Comparison of ENCODE assay signal across 13 cellular contexts in genomic region chr2:122634261-122634660, GRCh38.
DNase-seq lines count a peak whose midpoint lies in the region; ATAC-seq and TF ChIP-seq lines count a peak whose summit lies in the region.
"Had no signal": no experiment of that assay in that cellular context is flagged by ENCODE, and none has a peak within 500 bp of the region (broad histone marks: within the 10 kb centered on the region; RNA-seq: fewer than 3 reads in every experiment).

No MANE protein-coding gene starts in this region.

- POLR2A ChIA-PET in RWPE1 (lab: Yijun Ruan, JAX; ENCODE audit: low non-redundant PET) = no interaction called here
- POLR2A ChIA-PET in activated CD4-positive, alpha-beta memory T cell treated with anti-CD3 and anti-CD28 coated beads for 36 hours (lab: Charles Lee) = no interaction called here

- intact Hi-C loops in activated CD4-positive, alpha-beta memory T cell treated with anti-CD3 and anti-CD28 coated beads for 36 hours (cut with micrococcal nuclease) = no loop called here
- intact Hi-C loops in natural killer cell (cut with micrococcal nuclease) = no loop called here

- H3K27me3 Mint-ChIP-seq in activated CD4-positive, alpha-beta memory T cell treated with anti-CD3 and anti-CD28 coated beads for 36 hours = no peaks in the 10 kb centered on the region
- H3K27me3 Mint-ChIP-seq in stimulated activated naive CD8-positive, alpha-beta T cell treated with anti-CD3 and anti-CD28 coated beads, Interleukin-15, amount 100 ng/mL, for 72 hours = no peaks in the 10 kb centered on the region
- no peaks in the 10 kb centered on the region for H3K27me3 Mint-ChIP-seq in natural killer cell (ENCODE audit: low read depth in 2 of 2)

- H3K4me1 Mint-ChIP-seq in activated CD4-positive, alpha-beta memory T cell treated with anti-CD3 and anti-CD28 coated beads for 36 hours (ENCODE audit: low read depth) = no peaks in the 10 kb centered on the region
- H3K4me1 Mint-ChIP-seq in stimulated activated naive CD8-positive, alpha-beta T cell treated with anti-CD3 and anti-CD28 coated beads, Interleukin-15, amount 100 ng/mL, for 72 hours = no peaks in the 10 kb centered on the region
- H3K4me1 Mint-ChIP-seq in natural killer cell = no peaks in the 10 kb centered on the region

- H3K9me3 Mint-ChIP-seq in activated CD4-positive, alpha-beta memory T cell treated with anti-CD3 and anti-CD28 coated beads for 36 hours = peaks cover 10% of the 10 kb centered on the region
- peaks cover 3 to 9% of the 10 kb centered on the region in 2 donors for H3K9me3 Mint-ChIP-seq in stimulated activated naive CD8-positive, alpha-beta T cell treated with anti-CD3 and anti-CD28 coated beads, Interleukin-15, amount 100 ng/mL, for 72 hours
- peaks cover 7 to 14% of the 10 kb centered on the region in 2 donors for H3K9me3 Mint-ChIP-seq in natural killer cell

- H3K27ac ChIP-seq in RWPE1 = no peak overlapping the region

- no peak overlapping the region for H3K27ac Mint-ChIP-seq in activated CD4-positive, alpha-beta memory T cell treated with anti-CD3 and anti-CD28 coated beads for 36 hours
- no peak overlapping the region for H3K27ac Mint-ChIP-seq in stimulated activated naive CD8-positive, alpha-beta T cell treated with anti-CD3 and anti-CD28 coated beads, Interleukin-15, amount 100 ng/mL, for 72 hours
- no peak overlapping the region for H3K27ac Mint-ChIP-seq in natural killer cell

- peak; percentile 85 for DNase-seq in GM04503 (ENCODE audit: low read depth)
- DNase-seq in RWPE1 (ENCODE audit: low spot score) = peak; percentile 56
- peak; percentile 92 for DNase-seq in fibroblast of pulmonary artery (ENCODE audit: low read depth)
- peak; percentile 94 for DNase-seq in skeletal muscle cell (ENCODE audit: low read depth)
- no peak for DNase-seq in activated CD4-positive, alpha-beta memory T cell treated with anti-CD3 and anti-CD28 coated beads for 36 hours
- DNase-seq in stimulated activated naive CD8-positive, alpha-beta T cell treated with anti-CD3 and anti-CD28 coated beads, Interleukin-15, amount 100 ng/mL, for 72 hours = no peak
- DNase-seq in natural killer cell = no peak
- no peak for DNase-seq in activated naive CD4-positive, alpha-beta T cell treated with Interleukin-2 at 50 U/mL for 16 hours
- DNase-seq: activated CD4-positive, alpha-beta T cell treated with anti-CD3 and anti-CD28 coated beads for 1 hour; MM.1S; NCI-H524 treated with DMSO at 0.1 percent for 48 hours; posterior cingulate gyrus; substantia nigra had no signal

- H3K4me3 ChIP-seq in fibroblast of pulmonary artery (replicated peaks; ENCODE audit: low read depth, low read length) = no peak overlapping the region
- H3K4me3 ChIP-seq in skeletal muscle cell (ENCODE audit: low read depth, low read length) = no peak overlapping the region

- no peak for ATAC-seq in stimulated activated naive CD8-positive, alpha-beta T cell treated with anti-CD3 and anti-CD28 coated beads, Interleukin-15, amount 100 ng/mL, for 72 hours
- ATAC-seq in natural killer cell = no peak

- no peak overlapping the region for H3K4me3 Mint-ChIP-seq in activated CD4-positive, alpha-beta memory T cell treated with anti-CD3 and anti-CD28 coated beads for 36 hours
- H3K4me3 Mint-ChIP-seq in stimulated activated naive CD8-positive, alpha-beta T cell treated with anti-CD3 and anti-CD28 coated beads, Interleukin-15, amount 100 ng/mL, for 72 hours = no peak overlapping the region
- no peak overlapping the region for H3K4me3 Mint-ChIP-seq in natural killer cell

- no peak for TF ChIP-seq CTCF in RWPE1 (conservative IDR thresholded peaks at IDR 0.05; ENCODE audit: low read depth)
- no peak for TF ChIP-seq CTCF in fibroblast of pulmonary artery (IDR thresholded peaks at IDR 0.05; ENCODE audit: low read length, missing control alignments)
- no peak for TF ChIP-seq CTCF in natural killer cell (IDR thresholded peaks at IDR 0.05)

- CTCF ChIA-PET in RWPE1 (lab: Yijun Ruan, JAX) = no interaction called here
- CTCF ChIA-PET in activated CD4-positive, alpha-beta memory T cell treated with anti-CD3 and anti-CD28 coated beads for 36 hours (lab: Charles Lee) = no interaction called here

- no peaks in the 10 kb centered on the region for H3K36me3 Mint-ChIP-seq in activated CD4-positive, alpha-beta memory T cell treated with anti-CD3 and anti-CD28 coated beads for 36 hours
- no peaks in the 10 kb centered on the region for H3K36me3 Mint-ChIP-seq in natural killer cell

Comparison
In these comparisons a context has a peak if more than half of its experiments do, and no peak if none do; other contexts are left out.
1. DNase-seq: peak in GM04503 (single experiment), RWPE1 (single experiment), fibroblast of pulmonary artery (single experiment) and skeletal muscle cell (single experiment); none in activated CD4-positive, alpha-beta memory T cell treated with anti-CD3 and anti-CD28 coated beads for 36 hours (single experiment), stimulated activated naive CD8-positive, alpha-beta T cell treated with anti-CD3 and anti-CD28 coated beads, Interleukin-15, amount 100 ng/mL, for 72 hours (0 of 2), natural killer cell (single experiment) and activated naive CD4-positive, alpha-beta T cell treated with Interleukin-2 at 50 U/mL for 16 hours (single experiment).